1 cellular context compared by ENCODE assay signal in genomic region chr11:2882681-2883110, GRCh38.
TF ChIP-seq lines count a peak whose summit lies in the region.

No MANE protein-coding gene starts in this region.

TF ChIP-seq in GM23338, 12 proteins besides CTCF, POLR2A, EP300 and RAD21 (continued from another document):
- no peak for TF ChIP-seq ZNF462 (CRISPR knock-in tag; IDR thresholded peaks at IDR 0.05)
- no peak for TF ChIP-seq ZNF331 (CRISPR knock-in tag; IDR thresholded peaks at IDR 0.05; ENCODE audit: low read depth)
- no peak for TF ChIP-seq EZH2phosphoT487 (IDR thresholded peaks at IDR 0.05; ENCODE audit: unreplicated experiment)
- no peak for TF ChIP-seq CREB1 (CRISPR knock-in tag; IDR thresholded peaks at IDR 0.05; ENCODE audit: low read depth)
- TF ChIP-seq ETS1 (IDR thresholded peaks at IDR 0.05), result no peak
- no peak for TF ChIP-seq STAT1 (IDR thresholded peaks at IDR 0.05; ENCODE audit: unreplicated experiment)
- no peak for TF ChIP-seq NANOG (IDR thresholded peaks at IDR 0.05; ENCODE audit: borderline replicate concordance)
- no peak for TF ChIP-seq EZH2 (IDR thresholded peaks at IDR 0.05; ENCODE audit: low read depth, unreplicated experiment)
- TF ChIP-seq JUNB (IDR thresholded peaks at IDR 0.05; ENCODE audit: unreplicated experiment), result no peak
- TF ChIP-seq POLR2AphosphoS5 (IDR thresholded peaks at IDR 0.05; ENCODE audit: low read depth), result no peak
